In the genomic region with DNA sequence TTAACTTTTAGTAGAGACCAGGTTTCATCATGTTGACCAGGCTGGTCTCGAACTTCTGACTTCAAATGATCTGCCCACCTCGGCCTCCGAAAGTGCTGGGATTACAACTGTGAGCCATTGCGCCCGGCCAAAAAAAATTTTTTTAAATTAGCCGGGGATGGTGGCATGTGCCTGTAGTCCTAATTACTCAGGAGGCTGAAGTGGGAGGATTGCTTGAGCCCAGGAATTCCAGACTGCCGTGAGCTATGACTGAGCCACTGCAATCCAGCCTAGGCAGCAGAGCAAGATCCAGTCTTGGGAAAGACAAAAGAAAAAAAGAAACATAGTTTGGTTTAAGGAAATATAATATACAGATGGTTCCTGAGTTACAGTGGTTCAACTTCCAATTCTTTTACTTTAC, we compare ENCODE assay signal across 2 cellular contexts.
TF ChIP-seq lines count a peak whose summit lies in the region.

No MANE protein-coding gene starts in this region.

TF ChIP-seq in GM23338, 12 proteins besides CTCF, POLR2A, EP300 and RAD21 (continues in another document):
- no peak for TF ChIP-seq EZH2phosphoT487 (IDR thresholded peaks at IDR 0.05; ENCODE audit: unreplicated experiment)
- TF ChIP-seq CREB1 (CRISPR knock-in tag; IDR thresholded peaks at IDR 0.05; ENCODE audit: low read depth): no peak
- no peak for TF ChIP-seq POLR2AphosphoS5 (IDR thresholded peaks at IDR 0.05; ENCODE audit: low read depth)
- TF ChIP-seq, protein P1, sequence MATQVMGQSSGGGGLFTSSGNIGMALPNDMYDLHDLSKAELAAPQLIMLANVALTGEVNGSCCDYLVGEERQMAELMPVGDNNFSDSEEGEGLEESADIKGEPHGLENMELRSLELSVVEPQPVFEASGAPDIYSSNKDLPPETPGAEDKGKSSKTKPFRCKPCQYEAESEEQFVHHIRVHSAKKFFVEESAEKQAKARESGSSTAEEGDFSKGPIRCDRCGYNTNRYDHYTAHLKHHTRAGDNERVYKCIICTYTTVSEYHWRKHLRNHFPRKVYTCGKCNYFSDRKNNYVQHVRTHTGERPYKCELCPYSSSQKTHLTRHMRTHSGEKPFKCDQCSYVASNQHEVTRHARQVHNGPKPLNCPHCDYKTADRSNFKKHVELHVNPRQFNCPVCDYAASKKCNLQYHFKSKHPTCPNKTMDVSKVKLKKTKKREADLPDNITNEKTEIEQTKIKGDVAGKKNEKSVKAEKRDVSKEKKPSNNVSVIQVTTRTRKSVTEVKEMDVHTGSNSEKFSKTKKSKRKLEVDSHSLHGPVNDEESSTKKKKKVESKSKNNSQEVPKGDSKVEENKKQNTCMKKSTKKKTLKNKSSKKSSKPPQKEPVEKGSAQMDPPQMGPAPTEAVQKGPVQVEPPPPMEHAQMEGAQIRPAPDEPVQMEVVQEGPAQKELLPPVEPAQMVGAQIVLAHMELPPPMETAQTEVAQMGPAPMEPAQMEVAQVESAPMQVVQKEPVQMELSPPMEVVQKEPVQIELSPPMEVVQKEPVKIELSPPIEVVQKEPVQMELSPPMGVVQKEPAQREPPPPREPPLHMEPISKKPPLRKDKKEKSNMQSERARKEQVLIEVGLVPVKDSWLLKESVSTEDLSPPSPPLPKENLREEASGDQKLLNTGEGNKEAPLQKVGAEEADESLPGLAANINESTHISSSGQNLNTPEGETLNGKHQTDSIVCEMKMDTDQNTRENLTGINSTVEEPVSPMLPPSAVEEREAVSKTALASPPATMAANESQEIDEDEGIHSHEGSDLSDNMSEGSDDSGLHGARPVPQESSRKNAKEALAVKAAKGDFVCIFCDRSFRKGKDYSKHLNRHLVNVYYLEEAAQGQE (IDR thresholded peaks at IDR 0.05; ENCODE audit: unreplicated experiment): no peak
- no peak for TF ChIP-seq JUNB (IDR thresholded peaks at IDR 0.05; ENCODE audit: unreplicated experiment)
- no peak for TF ChIP-seq STAT1 (IDR thresholded peaks at IDR 0.05; ENCODE audit: unreplicated experiment)
- TF ChIP-seq NANOG (IDR thresholded peaks at IDR 0.05; ENCODE audit: borderline replicate concordance): no peak
- TF ChIP-seq ZNF114 (CRISPR knock-in tag; IDR thresholded peaks at IDR 0.05): no peak
- TF ChIP-seq EZH2 (IDR thresholded peaks at IDR 0.05; ENCODE audit: low read depth, unreplicated experiment): no peak
- no peak for TF ChIP-seq ZNF331 (CRISPR knock-in tag; IDR thresholded peaks at IDR 0.05; ENCODE audit: low read depth)
- TF ChIP-seq ZNF462 (CRISPR knock-in tag; IDR thresholded peaks at IDR 0.05): no peak

TF ChIP-seq in IMR-90, 13 proteins besides CTCF, POLR2A, EP300 and RAD21:
- TF ChIP-seq CEBPB (IDR thresholded peaks at IDR 0.05; ENCODE audit: low read depth, low read length) (no peak), MAZ (IDR thresholded peaks at IDR 0.05; ENCODE audit: borderline replicate concordance, low read depth, low read length) (no peak)
- TF ChIP-seq, protein P2, sequence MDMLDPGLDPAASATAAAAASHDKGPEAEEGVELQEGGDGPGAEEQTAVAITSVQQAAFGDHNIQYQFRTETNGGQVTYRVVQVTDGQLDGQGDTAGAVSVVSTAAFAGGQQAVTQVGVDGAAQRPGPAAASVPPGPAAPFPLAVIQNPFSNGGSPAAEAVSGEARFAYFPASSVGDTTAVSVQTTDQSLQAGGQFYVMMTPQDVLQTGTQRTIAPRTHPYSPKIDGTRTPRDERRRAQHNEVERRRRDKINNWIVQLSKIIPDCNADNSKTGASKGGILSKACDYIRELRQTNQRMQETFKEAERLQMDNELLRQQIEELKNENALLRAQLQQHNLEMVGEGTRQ (IDR thresholded peaks at IDR 0.05; ENCODE audit: low read depth, low read length): no peak
